In the genomic region with DNA sequence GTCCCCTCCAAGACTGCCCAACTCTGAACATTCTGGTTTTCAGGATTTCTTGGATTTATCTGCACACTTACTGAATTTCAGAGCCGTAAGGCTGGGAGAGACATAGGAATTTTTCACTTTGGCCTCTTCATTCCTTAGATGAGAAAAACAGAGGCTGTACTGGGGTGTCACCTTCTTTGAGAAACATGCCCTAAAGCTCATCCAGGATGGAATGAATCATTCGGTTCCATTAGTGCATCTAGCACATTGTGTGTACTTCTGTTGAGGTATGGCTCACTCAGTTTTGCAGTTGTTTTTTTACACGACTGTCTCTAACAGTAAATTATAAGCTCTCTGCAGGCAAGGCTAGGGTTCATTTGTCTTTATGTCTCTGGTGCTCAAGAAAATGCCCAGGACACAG, we compare ENCODE assay signal across 14 cellular contexts.
"Had no signal": no experiment of that assay in that cellular context is flagged by ENCODE, and none has a peak within 500 bp of the region (broad histone marks: within the 10 kb centered on the region; RNA-seq: fewer than 3 reads in every experiment).

No MANE protein-coding gene starts in this region.

- H3K4me1 Mint-ChIP-seq: neural crest cell had no signal

- H3K36me3 Mint-ChIP-seq: activated naive CD4-positive, alpha-beta T cell treated with anti-CD3 and anti-CD28 coated beads, Interleukin-2, amount 50 U/mL, for 72 hours had no signal

- H3K4me3 Mint-ChIP-seq: endodermal cell, neural crest cell had no signal

- H3K9me3 Mint-ChIP-seq: endodermal cell, neural crest cell had no signal

- H3K27ac Mint-ChIP-seq: endodermal cell had no signal

- ATAC-seq: upper lobe of right lung had no signal

- DNase-seq: activated CD4-positive, alpha-beta T cell treated with anti-CD3 and anti-CD28 coated beads, Interleukin-2, amount 50 U/mL, for 4 hours; activated CD8-positive, alpha-beta memory T cell treated with anti-CD3 and anti-CD28 coated beads, Interleukin-2, amount 50 U/mL, for 4 hours; activated gamma-delta T cell; activated T-cell treated with anti-CD3 and anti-CD28 coated beads, Interleukin-2, amount 50 U/mL, for 48 hours; amniotic stem cell; endodermal cell; foreskin melanocyte; hypothalamus; islet precursor cell; midbrain; stimulated activated CD4-positive, alpha-beta T cell treated with anti-CD3 and anti-CD28 coated beads, Interleukin-2, amount 100 ng/mL, for 48 hours; upper lobe of right lung had no signal
